Comparison of ENCODE assay signal across 1 cellular context in the genomic region with DNA sequence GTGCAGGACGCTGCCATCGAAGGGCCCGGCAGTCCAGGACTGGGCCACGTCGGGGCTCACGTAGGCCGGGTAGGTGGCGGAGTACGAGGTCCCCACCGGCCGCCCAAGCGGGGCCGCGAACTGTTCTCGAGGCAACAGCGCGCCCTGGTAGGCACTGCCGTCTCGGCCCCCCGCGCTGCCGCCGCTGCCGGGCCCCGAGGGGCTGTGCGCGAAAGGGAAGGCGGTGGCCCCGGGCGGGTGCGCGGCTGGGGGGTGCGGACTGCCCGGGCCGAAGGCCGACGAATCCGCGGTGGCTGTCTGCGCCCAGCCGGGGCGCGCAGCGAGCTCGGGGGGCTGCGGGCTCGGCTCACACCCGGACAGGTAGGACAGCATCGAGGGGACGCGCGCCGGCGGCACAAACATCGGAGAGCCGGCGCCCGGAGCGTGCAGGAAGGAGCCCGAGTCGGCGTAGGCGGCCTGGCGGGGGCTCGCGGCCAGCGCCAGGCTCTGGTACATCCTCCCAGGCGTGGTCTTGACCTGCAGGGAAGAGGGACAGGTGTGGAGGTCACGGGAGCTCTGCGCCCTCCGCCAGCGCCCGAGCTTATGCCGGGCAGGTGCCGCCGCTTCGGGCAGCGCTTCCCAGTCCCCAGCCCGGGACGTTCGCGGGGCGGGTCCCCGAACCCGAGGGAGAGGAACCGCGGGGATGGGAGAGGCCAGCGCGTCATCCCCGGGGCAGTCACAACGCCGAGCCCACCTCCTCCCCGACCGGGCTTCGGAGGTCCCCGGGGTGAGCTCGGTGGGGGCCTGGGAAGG.
TF ChIP-seq lines count a peak whose summit lies in the region.

No MANE protein-coding gene starts in this region.

TF ChIP-seq in H1, 55 proteins besides CTCF, POLR2A, EP300 and RAD21:
- TF ChIP-seq RBBP5 (IDR thresholded peaks at IDR 0.05; ENCODE audit: borderline replicate concordance, low read depth, low read length): peak; percentile 72; the same call in 1 of the 2 replicates
- TF ChIP-seq GTF2F1 (IDR thresholded peaks at IDR 0.05; ENCODE audit: borderline replicate concordance, low read depth, low read length): no peak
- peak; percentile 100 for TF ChIP-seq EZH2 (IDR thresholded peaks at IDR 0.05; ENCODE audit: low read depth, low read length, severe bottlenecking)
- no peak for TF ChIP-seq PHF8 (conservative IDR thresholded peaks at IDR 0.05; ENCODE audit: low read depth, low read length)
- peak; percentile 94 for TF ChIP-seq RNF2 (IDR thresholded peaks at IDR 0.05; ENCODE audit: borderline replicate concordance, low read depth, low read length, missing control alignments, poor library complexity, severe bottlenecking)
- TF ChIP-seq, protein P1, sequence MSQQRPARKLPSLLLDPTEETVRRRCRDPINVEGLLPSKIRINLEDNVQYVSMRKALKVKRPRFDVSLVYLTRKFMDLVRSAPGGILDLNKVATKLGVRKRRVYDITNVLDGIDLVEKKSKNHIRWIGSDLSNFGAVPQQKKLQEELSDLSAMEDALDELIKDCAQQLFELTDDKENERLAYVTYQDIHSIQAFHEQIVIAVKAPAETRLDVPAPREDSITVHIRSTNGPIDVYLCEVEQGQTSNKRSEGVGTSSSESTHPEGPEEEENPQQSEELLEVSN (IDR thresholded peaks at IDR 0.05): 0 out of 2 replicates have a peak, but pooled peaks have one; percentile 31
- TF ChIP-seq TCF12 (IDR thresholded peaks at IDR 0.05; ENCODE audit: low read depth, low read length): no peak
- TF ChIP-seq, protein P2, sequence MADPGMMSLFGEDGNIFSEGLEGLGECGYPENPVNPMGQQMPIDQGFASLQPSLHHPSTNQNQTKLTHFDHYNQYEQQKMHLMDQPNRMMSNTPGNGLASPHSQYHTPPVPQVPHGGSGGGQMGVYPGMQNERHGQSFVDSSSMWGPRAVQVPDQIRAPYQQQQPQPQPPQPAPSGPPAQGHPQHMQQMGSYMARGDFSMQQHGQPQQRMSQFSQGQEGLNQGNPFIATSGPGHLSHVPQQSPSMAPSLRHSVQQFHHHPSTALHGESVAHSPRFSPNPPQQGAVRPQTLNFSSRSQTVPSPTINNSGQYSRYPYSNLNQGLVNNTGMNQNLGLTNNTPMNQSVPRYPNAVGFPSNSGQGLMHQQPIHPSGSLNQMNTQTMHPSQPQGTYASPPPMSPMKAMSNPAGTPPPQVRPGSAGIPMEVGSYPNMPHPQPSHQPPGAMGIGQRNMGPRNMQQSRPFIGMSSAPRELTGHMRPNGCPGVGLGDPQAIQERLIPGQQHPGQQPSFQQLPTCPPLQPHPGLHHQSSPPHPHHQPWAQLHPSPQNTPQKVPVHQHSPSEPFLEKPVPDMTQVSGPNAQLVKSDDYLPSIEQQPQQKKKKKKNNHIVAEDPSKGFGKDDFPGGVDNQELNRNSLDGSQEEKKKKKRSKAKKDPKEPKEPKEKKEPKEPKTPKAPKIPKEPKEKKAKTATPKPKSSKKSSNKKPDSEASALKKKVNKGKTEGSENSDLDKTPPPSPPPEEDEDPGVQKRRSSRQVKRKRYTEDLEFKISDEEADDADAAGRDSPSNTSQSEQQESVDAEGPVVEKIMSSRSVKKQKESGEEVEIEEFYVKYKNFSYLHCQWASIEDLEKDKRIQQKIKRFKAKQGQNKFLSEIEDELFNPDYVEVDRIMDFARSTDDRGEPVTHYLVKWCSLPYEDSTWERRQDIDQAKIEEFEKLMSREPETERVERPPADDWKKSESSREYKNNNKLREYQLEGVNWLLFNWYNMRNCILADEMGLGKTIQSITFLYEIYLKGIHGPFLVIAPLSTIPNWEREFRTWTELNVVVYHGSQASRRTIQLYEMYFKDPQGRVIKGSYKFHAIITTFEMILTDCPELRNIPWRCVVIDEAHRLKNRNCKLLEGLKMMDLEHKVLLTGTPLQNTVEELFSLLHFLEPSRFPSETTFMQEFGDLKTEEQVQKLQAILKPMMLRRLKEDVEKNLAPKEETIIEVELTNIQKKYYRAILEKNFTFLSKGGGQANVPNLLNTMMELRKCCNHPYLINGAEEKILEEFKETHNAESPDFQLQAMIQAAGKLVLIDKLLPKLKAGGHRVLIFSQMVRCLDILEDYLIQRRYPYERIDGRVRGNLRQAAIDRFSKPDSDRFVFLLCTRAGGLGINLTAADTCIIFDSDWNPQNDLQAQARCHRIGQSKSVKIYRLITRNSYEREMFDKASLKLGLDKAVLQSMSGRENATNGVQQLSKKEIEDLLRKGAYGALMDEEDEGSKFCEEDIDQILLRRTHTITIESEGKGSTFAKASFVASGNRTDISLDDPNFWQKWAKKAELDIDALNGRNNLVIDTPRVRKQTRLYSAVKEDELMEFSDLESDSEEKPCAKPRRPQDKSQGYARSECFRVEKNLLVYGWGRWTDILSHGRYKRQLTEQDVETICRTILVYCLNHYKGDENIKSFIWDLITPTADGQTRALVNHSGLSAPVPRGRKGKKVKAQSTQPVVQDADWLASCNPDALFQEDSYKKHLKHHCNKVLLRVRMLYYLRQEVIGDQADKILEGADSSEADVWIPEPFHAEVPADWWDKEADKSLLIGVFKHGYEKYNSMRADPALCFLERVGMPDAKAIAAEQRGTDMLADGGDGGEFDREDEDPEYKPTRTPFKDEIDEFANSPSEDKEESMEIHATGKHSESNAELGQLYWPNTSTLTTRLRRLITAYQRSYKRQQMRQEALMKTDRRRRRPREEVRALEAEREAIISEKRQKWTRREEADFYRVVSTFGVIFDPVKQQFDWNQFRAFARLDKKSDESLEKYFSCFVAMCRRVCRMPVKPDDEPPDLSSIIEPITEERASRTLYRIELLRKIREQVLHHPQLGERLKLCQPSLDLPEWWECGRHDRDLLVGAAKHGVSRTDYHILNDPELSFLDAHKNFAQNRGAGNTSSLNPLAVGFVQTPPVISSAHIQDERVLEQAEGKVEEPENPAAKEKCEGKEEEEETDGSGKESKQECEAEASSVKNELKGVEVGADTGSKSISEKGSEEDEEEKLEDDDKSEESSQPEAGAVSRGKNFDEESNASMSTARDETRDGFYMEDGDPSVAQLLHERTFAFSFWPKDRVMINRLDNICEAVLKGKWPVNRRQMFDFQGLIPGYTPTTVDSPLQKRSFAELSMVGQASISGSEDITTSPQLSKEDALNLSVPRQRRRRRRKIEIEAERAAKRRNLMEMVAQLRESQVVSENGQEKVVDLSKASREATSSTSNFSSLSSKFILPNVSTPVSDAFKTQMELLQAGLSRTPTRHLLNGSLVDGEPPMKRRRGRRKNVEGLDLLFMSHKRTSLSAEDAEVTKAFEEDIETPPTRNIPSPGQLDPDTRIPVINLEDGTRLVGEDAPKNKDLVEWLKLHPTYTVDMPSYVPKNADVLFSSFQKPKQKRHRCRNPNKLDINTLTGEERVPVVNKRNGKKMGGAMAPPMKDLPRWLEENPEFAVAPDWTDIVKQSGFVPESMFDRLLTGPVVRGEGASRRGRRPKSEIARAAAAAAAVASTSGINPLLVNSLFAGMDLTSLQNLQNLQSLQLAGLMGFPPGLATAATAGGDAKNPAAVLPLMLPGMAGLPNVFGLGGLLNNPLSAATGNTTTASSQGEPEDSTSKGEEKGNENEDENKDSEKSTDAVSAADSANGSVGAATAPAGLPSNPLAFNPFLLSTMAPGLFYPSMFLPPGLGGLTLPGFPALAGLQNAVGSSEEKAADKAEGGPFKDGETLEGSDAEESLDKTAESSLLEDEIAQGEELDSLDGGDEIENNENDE (IDR thresholded peaks at IDR 0.05; ENCODE audit: insufficient replicate concordance, low read length): no peak
- TF ChIP-seq CHD2 (IDR thresholded peaks at IDR 0.05; ENCODE audit: low read length): no peak
- peak; percentile 61 for TF ChIP-seq KDM4A (IDR thresholded peaks at IDR 0.05; ENCODE audit: low read depth, low read length, severe bottlenecking)
- TF ChIP-seq BCL11A (IDR thresholded peaks at IDR 0.05; ENCODE audit: low read depth in 2 of 2, low read length in 2 of 2): no peak
- TF ChIP-seq RFX5 (IDR thresholded peaks at IDR 0.05; ENCODE audit: borderline replicate concordance, low read depth, low read length): no peak
- no peak for TF ChIP-seq ASH2L (IDR thresholded peaks at IDR 0.05; ENCODE audit: low read length)
- peak; percentile 82 for TF ChIP-seq CTBP2 (IDR thresholded peaks at IDR 0.05; ENCODE audit: borderline replicate concordance, insufficient read depth, insufficient read length, low read length)
- no peak for TF ChIP-seq FOSL1 (IDR thresholded peaks at IDR 0.05; ENCODE audit: insufficient read depth, low read depth, low read length)
- TF ChIP-seq KDM1A (IDR thresholded peaks at IDR 0.05; ENCODE audit: borderline replicate concordance, low read length): no peak
- TF ChIP-seq SUZ12 (IDR thresholded peaks at IDR 0.05; ENCODE audit: low read length): peak; percentile 100
- TF ChIP-seq NANOG (IDR thresholded peaks at IDR 0.05; ENCODE audit: insufficient read depth, low read depth, low read length, poor library complexity, severe bottlenecking): no peak
- no peak for TF ChIP-seq POU5F1 (IDR thresholded peaks at IDR 0.05; ENCODE audit: low read depth, low read length)
- no peak for TF ChIP-seq HDAC6 (IDR thresholded peaks at IDR 0.05; ENCODE audit: low read depth, low read length)
- no peak for TF ChIP-seq NRF1 (IDR thresholded peaks at IDR 0.05; ENCODE audit: low read depth, low read length)
- no peak for TF ChIP-seq TAF7 (optimal IDR thresholded peaks at IDR 0.05; ENCODE audit: borderline replicate concordance, low read depth, low read length)
- no peak for TF ChIP-seq ZNF274 (IDR thresholded peaks at IDR 0.05; ENCODE audit: borderline replicate concordance, extremely low read depth, low read length)
- TF ChIP-seq CHD1 (IDR thresholded peaks at IDR 0.05; ENCODE audit: low read depth, low read length): no peak
- no peak for TF ChIP-seq RXRA (IDR thresholded peaks at IDR 0.05; ENCODE audit: insufficient read depth, low read depth, low read length)
- no peak; the same call in 1 of the 2 replicates for TF ChIP-seq CBX8 (IDR thresholded peaks at IDR 0.05; ENCODE audit: borderline replicate concordance, low read depth, low read length)
- TF ChIP-seq SIX5 (IDR thresholded peaks at IDR 0.05; ENCODE audit: low read depth, low read length): no peak
- TF ChIP-seq TEAD4 (IDR thresholded peaks at IDR 0.05; ENCODE audit: low read depth, low read length): no peak
- no peak for TF ChIP-seq BACH1 (IDR thresholded peaks at IDR 0.05; ENCODE audit: low read length)
TF ChIP-seq in H1: peak in this region for 7.
